In the genomic region with DNA sequence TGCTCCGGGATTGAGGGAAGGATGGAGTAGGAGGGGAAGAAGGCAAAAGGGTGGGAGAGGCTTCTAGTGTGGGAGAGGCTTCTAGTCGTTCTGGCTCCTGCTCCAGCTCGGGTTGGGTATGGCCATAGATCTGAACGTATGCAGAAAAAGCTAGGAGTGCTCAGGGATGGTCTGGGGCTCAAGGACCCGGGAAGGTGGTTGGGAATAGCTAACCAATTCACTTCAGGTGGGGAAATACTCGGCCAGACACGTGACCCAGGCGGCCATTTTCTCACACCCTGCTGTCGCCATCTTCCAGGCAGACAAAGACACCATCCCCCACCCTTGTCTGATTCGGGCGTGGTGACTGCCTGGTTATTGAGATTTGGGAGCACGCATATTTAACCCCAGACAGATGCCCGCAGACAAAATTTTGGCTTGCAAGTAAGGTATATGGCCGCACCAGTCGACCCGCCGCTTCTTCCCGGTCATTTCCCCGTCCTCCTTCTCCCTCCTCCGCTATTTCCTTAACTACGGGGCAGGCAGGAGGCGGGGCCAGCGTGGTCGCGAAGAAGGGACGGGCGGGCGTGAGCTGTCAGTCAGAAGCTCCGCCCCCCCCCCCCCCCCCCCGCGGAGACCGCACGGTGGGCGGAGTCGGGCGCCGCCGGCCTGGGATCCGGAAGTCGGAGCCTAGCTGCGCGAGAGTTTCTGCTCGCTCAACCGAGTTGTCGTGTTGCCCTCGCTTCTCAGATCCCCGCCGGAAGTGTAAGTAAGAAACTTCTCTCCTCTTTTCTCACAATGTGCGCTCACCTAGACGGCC, we compare ENCODE assay signal across 1 cellular context.
TF ChIP-seq lines count a peak whose summit lies in the region.

A gene with protein sequence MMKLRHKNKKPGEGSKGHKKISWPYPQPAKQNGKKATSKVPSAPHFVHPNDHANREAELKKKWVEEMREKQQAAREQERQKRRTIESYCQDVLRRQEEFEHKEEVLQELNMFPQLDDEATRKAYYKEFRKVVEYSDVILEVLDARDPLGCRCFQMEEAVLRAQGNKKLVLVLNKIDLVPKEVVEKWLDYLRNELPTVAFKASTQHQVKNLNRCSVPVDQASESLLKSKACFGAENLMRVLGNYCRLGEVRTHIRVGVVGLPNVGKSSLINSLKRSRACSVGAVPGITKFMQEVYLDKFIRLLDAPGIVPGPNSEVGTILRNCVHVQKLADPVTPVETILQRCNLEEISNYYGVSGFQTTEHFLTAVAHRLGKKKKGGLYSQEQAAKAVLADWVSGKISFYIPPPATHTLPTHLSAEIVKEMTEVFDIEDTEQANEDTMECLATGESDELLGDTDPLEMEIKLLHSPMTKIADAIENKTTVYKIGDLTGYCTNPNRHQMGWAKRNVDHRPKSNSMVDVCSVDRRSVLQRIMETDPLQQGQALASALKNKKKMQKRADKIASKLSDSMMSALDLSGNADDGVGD (plus strand): TSS at position 661 of the 799 bp plus-strand sequence. CDS start 2,348 bp downstream, outside the sequence.

TF ChIP-seq in HepG2, 621 proteins besides CTCF, POLR2A, EP300 and RAD21 (continued from another document and continues in another):
- TF ChIP-seq, protein P1, sequence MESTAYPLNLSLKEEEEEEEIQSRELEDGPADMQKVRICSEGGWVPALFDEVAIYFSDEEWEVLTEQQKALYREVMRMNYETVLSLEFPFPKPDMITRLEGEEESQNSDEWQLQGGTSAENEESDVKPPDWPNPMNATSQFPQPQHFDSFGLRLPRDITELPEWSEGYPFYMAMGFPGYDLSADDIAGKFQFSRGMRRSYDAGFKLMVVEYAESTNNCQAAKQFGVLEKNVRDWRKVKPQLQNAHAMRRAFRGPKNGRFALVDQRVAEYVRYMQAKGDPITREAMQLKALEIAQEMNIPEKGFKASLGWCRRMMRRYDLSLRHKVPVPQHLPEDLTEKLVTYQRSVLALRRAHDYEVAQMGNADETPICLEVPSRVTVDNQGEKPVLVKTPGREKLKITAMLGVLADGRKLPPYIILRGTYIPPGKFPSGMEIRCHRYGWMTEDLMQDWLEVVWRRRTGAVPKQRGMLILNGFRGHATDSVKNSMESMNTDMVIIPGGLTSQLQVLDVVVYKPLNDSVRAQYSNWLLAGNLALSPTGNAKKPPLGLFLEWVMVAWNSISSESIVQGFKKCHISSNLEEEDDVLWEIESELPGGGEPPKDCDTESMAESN (CRISPR knock-in tag; conservative IDR thresholded peaks at IDR 0.05): peak; percentile 44; the same call in 1 of the 2 replicates
- TF ChIP-seq, protein P2, sequence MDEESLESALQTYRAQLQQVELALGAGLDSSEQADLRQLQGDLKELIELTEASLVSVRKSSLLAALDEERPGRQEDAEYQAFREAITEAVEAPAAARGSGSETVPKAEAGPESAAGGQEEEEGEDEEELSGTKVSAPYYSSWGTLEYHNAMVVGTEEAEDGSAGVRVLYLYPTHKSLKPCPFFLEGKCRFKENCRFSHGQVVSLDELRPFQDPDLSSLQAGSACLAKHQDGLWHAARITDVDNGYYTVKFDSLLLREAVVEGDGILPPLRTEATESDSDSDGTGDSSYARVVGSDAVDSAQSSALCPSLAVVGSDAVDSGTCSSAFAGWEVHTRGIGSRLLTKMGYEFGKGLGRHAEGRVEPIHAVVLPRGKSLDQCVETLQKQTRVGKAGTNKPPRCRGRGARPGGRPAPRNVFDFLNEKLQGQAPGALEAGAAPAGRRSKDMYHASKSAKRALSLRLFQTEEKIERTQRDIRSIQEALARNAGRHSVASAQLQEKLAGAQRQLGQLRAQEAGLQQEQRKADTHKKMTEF (CRISPR knock-in tag; IDR thresholded peaks at IDR 0.05): no peak
- TF ChIP-seq ZNF567 (CRISPR knock-in tag; IDR thresholded peaks at IDR 0.05; ENCODE audit: borderline replicate concordance) (no peak), ZNF446 (CRISPR knock-in tag; IDR thresholded peaks at IDR 0.05) (no peak), ZMYM3 (CRISPR knock-in tag; IDR thresholded peaks at IDR 0.05) (no peak), DMAP1 (CRISPR knock-in tag; IDR thresholded peaks at IDR 0.05) (peak; percentile 77; the same call in 1 of the 2 replicates), ETV6 (CRISPR knock-in tag; conservative IDR thresholded peaks at IDR 0.05) (no peak), SIN3A (IDR thresholded peaks at IDR 0.05; ENCODE audit: borderline replicate concordance, low read depth, low read length) (peak; percentile 7; the same call in 1 of the 2 replicates), KDM3A (CRISPR knock-in tag; IDR thresholded peaks at IDR 0.05; ENCODE audit: low read depth) (no peak), TSC22D2 (CRISPR knock-in tag; IDR thresholded peaks at IDR 0.05; ENCODE audit: borderline replicate concordance) (no peak), GLI4 (CRISPR knock-in tag; IDR thresholded peaks at IDR 0.05; ENCODE audit: borderline replicate concordance) (no peak), ATF7 (IDR thresholded peaks at IDR 0.05) (no peak), ATF7 (CRISPR knock-in tag; IDR thresholded peaks at IDR 0.05) (no peak), RXRB (CRISPR knock-in tag; IDR thresholded peaks at IDR 0.05; ENCODE audit: borderline replicate concordance) (no peak), ZNF879 (CRISPR knock-in tag; IDR thresholded peaks at IDR 0.05) (no peak), ZBTB3 (CRISPR knock-in tag; IDR thresholded peaks at IDR 0.05; ENCODE audit: borderline replicate concordance, low read depth) (no peak), ZNF232 (CRISPR knock-in tag; IDR thresholded peaks at IDR 0.05; ENCODE audit: borderline replicate concordance) (no peak), FOSL2 (CRISPR knock-in tag; IDR thresholded peaks at IDR 0.05) (no peak), ZNF713 (CRISPR knock-in tag; IDR thresholded peaks at IDR 0.05) (no peak), SYNCRIP (IDR thresholded peaks at IDR 0.05; ENCODE audit: insufficient read depth, low read depth, low read length) (no peak), ZNF674 (CRISPR knock-in tag; IDR thresholded peaks at IDR 0.05; ENCODE audit: low read depth) (no peak), ZNF496 (CRISPR knock-in tag; IDR thresholded peaks at IDR 0.05; ENCODE audit: insufficient replicate concordance) (no peak), ZNF333 (CRISPR knock-in tag; IDR thresholded peaks at IDR 0.05; ENCODE audit: borderline replicate concordance) (no peak), ERF (CRISPR knock-in tag; IDR thresholded peaks at IDR 0.05) (no peak), BHLHE40 (IDR thresholded peaks at IDR 0.05; ENCODE audit: low read length) (peak; percentile 63; the same call in 1 of the 2 replicates), ZNF329 (CRISPR knock-in tag; IDR thresholded peaks at IDR 0.05; ENCODE audit: low read depth) (no peak), GZF1 (CRISPR knock-in tag; IDR thresholded peaks at IDR 0.05) (no peak), RFX5 (IDR thresholded peaks at IDR 0.05; ENCODE audit: low read depth, low read length) (no peak), ETV5 (CRISPR knock-in tag; IDR thresholded peaks at IDR 0.05; ENCODE audit: borderline replicate concordance) (peak; percentile 43; the same call in 1 of the 2 replicates), DPF2 (CRISPR knock-in tag; IDR thresholded peaks at IDR 0.05; ENCODE audit: borderline replicate concordance, low read depth) (no peak), EZH2 (conservative IDR thresholded peaks at IDR 0.05; ENCODE audit: low read depth, low read length) (no peak), AHR (CRISPR knock-in tag; IDR thresholded peaks at IDR 0.05) (no peak), ZNF335 (CRISPR knock-in tag; IDR thresholded peaks at IDR 0.05) (no peak), XRCC5 (optimal IDR thresholded peaks at IDR 0.05; ENCODE audit: low read length) (no peak), ZNF607 (CRISPR knock-in tag; IDR thresholded peaks at IDR 0.05; ENCODE audit: borderline replicate concordance) (no peak; the same call in 1 of the 2 replicates), ZNF501 (CRISPR knock-in tag; IDR thresholded peaks at IDR 0.05) (no peak), ZC3H13 (CRISPR knock-in tag; IDR thresholded peaks at IDR 0.05) (no peak), ZNF382 (CRISPR knock-in tag; IDR thresholded peaks at IDR 0.05; ENCODE audit: borderline replicate concordance) (no peak), ZNF552 (CRISPR knock-in tag; IDR thresholded peaks at IDR 0.05; ENCODE audit: borderline replicate concordance) (no peak), KAT7 (CRISPR knock-in tag; IDR thresholded peaks at IDR 0.05; ENCODE audit: borderline replicate concordance) (no peak)
- TF ChIP-seq, protein P3, sequence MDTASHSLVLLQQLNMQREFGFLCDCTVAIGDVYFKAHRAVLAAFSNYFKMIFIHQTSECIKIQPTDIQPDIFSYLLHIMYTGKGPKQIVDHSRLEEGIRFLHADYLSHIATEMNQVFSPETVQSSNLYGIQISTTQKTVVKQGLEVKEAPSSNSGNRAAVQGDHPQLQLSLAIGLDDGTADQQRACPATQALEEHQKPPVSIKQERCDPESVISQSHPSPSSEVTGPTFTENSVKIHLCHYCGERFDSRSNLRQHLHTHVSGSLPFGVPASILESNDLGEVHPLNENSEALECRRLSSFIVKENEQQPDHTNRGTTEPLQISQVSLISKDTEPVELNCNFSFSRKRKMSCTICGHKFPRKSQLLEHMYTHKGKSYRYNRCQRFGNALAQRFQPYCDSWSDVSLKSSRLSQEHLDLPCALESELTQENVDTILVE (CRISPR knock-in tag; IDR thresholded peaks at IDR 0.05): no peak
- TF ChIP-seq, protein P4, sequence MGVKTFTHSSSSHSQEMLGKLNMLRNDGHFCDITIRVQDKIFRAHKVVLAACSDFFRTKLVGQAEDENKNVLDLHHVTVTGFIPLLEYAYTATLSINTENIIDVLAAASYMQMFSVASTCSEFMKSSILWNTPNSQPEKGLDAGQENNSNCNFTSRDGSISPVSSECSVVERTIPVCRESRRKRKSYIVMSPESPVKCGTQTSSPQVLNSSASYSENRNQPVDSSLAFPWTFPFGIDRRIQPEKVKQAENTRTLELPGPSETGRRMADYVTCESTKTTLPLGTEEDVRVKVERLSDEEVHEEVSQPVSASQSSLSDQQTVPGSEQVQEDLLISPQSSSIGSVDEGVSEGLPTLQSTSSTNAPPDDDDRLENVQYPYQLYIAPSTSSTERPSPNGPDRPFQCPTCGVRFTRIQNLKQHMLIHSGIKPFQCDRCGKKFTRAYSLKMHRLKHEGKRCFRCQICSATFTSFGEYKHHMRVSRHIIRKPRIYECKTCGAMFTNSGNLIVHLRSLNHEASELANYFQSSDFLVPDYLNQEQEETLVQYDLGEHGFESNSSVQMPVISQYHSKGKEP (CRISPR knock-in tag; IDR thresholded peaks at IDR 0.05): no peak
- TF ChIP-seq, protein P5, sequence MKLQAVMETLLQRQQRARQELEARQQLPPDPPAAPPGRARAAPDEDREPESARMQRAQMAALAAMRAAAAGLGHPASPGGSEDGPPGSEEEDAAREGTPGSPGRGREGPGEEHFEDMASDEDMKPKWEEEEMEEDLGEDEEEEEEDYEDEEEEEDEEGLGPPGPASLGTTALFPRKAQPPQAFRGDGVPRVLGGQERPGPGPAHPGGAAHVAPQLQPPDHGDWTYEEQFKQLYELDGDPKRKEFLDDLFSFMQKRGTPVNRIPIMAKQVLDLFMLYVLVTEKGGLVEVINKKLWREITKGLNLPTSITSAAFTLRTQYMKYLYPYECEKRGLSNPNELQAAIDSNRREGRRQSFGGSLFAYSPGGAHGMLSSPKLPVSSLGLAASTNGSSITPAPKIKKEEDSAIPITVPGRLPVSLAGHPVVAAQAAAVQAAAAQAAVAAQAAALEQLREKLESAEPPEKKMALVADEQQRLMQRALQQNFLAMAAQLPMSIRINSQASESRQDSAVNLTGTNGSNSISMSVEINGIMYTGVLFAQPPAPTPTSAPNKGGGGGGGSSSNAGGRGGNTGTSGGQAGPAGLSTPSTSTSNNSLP (IDR thresholded peaks at IDR 0.05; ENCODE audit: low read depth, low read length): no peak
- TF ChIP-seq, protein P6, sequence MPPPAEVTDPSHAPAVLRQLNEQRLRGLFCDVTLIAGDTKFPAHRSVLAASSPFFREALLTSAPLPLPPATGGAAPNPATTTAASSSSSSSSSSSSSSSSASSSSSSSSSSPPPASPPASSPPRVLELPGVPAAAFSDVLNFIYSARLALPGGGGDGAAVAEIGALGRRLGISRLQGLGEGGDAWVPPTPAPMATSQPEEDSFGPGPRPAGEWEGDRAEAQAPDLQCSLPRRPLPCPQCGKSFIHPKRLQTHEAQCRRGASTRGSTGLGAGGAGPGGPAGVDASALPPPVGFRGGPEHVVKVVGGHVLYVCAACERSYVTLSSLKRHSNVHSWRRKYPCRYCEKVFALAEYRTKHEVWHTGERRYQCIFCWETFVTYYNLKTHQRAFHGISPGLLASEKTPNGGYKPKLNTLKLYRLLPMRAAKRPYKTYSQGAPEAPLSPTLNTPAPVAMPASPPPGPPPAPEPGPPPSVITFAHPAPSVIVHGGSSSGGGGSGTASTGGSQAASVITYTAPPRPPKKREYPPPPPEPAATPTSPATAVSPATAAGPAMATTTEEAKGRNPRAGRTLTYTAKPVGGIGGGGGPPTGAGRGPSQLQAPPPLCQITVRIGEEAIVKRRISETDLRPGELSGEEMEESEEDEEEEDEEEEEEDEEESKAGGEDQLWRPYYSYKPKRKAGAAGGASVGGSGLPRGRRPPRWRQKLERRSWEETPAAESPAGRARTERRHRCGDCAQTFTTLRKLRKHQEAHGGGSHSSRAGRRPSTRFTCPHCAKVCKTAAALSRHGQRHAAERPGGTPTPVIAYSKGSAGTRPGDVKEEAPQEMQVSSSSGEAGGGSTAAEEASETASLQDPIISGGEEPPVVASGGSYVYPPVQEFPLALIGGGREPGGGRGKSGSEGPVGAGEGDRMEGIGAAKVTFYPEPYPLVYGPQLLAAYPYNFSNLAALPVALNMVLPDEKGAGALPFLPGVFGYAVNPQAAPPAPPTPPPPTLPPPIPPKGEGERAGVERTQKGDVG (CRISPR knock-in tag; IDR thresholded peaks at IDR 0.05; ENCODE audit: borderline replicate concordance): no peak
- TF ChIP-seq, protein P7, sequence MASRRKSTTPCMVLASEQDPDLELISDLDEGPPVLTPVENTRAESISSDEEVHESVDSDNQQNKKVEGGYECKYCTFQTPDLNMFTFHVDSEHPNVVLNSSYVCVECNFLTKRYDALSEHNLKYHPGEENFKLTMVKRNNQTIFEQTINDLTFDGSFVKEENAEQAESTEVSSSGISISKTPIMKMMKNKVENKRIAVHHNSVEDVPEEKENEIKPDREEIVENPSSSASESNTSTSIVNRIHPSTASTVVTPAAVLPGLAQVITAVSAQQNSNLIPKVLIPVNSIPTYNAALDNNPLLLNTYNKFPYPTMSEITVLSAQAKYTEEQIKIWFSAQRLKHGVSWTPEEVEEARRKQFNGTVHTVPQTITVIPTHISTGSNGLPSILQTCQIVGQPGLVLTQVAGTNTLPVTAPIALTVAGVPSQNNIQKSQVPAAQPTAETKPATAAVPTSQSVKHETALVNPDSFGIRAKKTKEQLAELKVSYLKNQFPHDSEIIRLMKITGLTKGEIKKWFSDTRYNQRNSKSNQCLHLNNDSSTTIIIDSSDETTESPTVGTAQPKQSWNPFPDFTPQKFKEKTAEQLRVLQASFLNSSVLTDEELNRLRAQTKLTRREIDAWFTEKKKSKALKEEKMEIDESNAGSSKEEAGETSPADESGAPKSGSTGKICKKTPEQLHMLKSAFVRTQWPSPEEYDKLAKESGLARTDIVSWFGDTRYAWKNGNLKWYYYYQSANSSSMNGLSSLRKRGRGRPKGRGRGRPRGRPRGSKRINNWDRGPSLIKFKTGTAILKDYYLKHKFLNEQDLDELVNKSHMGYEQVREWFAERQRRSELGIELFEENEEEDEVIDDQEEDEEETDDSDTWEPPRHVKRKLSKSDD (CRISPR knock-in tag; IDR thresholded peaks at IDR 0.05; ENCODE audit: low read depth): 0 out of 2 replicates have a peak, but pooled peaks have one; percentile 40
- TF ChIP-seq, protein P8, sequence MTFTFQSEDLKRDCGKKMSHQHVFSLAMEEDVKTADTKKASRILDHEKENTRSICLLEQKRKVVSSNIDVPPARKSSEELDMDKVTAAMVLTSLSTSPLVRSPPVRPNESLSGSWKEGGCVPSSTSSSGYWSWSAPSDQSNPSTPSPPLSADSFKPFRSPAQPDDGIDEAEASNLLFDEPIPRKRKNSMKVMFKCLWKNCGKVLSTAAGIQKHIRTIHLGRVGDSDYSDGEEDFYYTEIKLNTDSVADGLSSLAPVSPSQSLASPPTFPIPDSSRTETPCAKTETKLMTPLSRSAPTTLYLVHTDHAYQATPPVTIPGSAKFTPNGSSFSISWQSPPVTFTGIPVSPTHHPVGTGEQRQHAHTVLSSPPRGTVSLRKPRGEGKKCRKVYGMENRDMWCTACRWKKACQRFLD (CRISPR knock-in tag; IDR thresholded peaks at IDR 0.05; ENCODE audit: borderline replicate concordance): no peak
